Comparison of ENCODE assay signal across 1 cellular context in the genomic region with DNA sequence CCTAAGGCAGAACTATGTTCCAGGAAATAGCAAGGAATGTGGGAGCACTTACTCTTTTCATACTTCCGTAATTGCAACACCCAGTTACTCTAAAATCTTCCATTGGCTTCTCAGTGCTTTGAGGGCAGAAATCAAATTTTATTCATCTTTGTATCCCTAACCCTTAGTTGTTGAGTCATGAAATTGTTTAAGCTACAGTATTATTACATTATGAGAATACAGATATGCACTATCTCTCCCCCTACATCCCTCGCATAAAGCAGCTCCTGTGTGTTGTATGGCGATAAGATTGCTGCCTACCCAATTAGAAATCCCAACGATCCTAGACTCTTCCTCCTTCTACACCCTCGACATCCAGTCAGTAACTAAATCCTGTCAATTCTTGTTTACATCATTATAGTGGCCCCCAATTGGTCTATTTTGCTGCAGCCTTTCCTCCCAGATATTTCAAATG.
TF ChIP-seq lines count a peak whose summit lies in the region.

No MANE protein-coding gene starts in this region.

TF ChIP-seq in endothelial cell of umbilical vein, 7 proteins besides CTCF, POLR2A, EP300 and RAD21:
- TF ChIP-seq MYC (IDR thresholded peaks at IDR 0.05; ENCODE audit: low read depth, low read length), result no peak
- no peak for TF ChIP-seq GATA2 (IDR thresholded peaks at IDR 0.05; ENCODE audit: insufficient read depth, insufficient read length, low read depth, low read length)
- no peak for TF ChIP-seq FOS (IDR thresholded peaks at IDR 0.05; ENCODE audit: borderline replicate concordance, insufficient read depth, low read length)
- TF ChIP-seq EZH2 (IDR thresholded peaks at IDR 0.05; ENCODE audit: borderline replicate concordance, low read depth, low read length, severe bottlenecking), result no peak
- TF ChIP-seq, protein P1, sequence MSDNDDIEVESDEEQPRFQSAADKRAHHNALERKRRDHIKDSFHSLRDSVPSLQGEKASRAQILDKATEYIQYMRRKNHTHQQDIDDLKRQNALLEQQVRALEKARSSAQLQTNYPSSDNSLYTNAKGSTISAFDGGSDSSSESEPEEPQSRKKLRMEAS (IDR thresholded peaks at IDR 0.05; ENCODE audit: insufficient read depth, insufficient read length), result no peak
- TF ChIP-seq POLR2AphosphoS5 (IDR thresholded peaks at IDR 0.05; ENCODE audit: insufficient read depth, low read depth, low read length), result no peak
- TF ChIP-seq JUN (IDR thresholded peaks at IDR 0.05; ENCODE audit: borderline replicate concordance, insufficient read depth, insufficient read length, low read depth), result no peak
